17 cellular contexts compared by ENCODE assay signal in genomic region chr1:101479945-101480344, GRCh38.
DNase-seq lines count a peak whose midpoint lies in the region; ATAC-seq and TF ChIP-seq lines count a peak whose summit lies in the region.
"Had no signal": no experiment of that assay in that cellular context is flagged by ENCODE, and none has a peak within 500 bp of the region (broad histone marks: within the 10 kb centered on the region; RNA-seq: fewer than 3 reads in every experiment).

No MANE protein-coding gene starts in this region.

- ATAC-seq in lower lobe of right lung (peak; percentile 51 to 83), left colon (no peak), GM18502 (IDR thresholded peaks at IDR 0.05; ENCODE audit: poor library complexity, unreplicated experiment) (no peak)
- ATAC-seq: GM23338 had no signal

- intact Hi-C loops in activated CD4-positive, alpha-beta T cell treated with anti-CD3 and anti-CD28 coated beads, Interleukin-2, amount 10 ng/mL, durations not matched to agents 24 days and 14 days (cut with micrococcal nuclease) = no loop called here
- intact Hi-C loops in lower lobe of right lung (cut with DNase I) = no loop called here
- intact Hi-C loops in left colon (cut with DNase I, micrococcal nuclease) = no loop called here

- no peak for TF ChIP-seq CTCF in NB4 (IDR thresholded peaks at IDR 0.05; ENCODE audit: low read depth, low read length)
- TF ChIP-seq CTCF in lower lobe of right lung (IDR thresholded peaks at IDR 0.05) = no peak
- TF ChIP-seq CTCF in mesothelial cell of epicardium (IDR thresholded peaks at IDR 0.05; ENCODE audit: unreplicated experiment) = no peak

- no peak overlapping the region for H3K27ac Mint-ChIP-seq in activated CD4-positive, alpha-beta T cell treated with anti-CD3 and anti-CD28 coated beads, Interleukin-2, amount 10 ng/mL, durations not matched to agents 24 days and 14 days
- no peak overlapping the region for H3K27ac Mint-ChIP-seq in mesothelial cell of epicardium
- H3K27ac Mint-ChIP-seq: CD4-positive, CD25-positive, alpha-beta regulatory T cell; GM23338 had no signal

- peaks cover 21% of the 10 kb centered on the region for H3K4me1 ChIP-seq in lower lobe of right lung

- peak; percentile 36 for DNase-seq in activated CD4-positive, alpha-beta T cell treated with anti-CD3 and anti-CD28 coated beads, Interleukin-2, amount 10 ng/mL, durations not matched to agents 24 days and 14 days
- DNase-seq in activated CD4-positive, alpha-beta T cell treated with anti-CD3 and anti-CD28 coated beads, Interleukin-2, amount 50 U/mL, for 1 hour = no peak
- DNase-seq in NB4 (ENCODE audit: low read depth) = peak; percentile 1
- no peak for DNase-seq in lower lobe of right lung
- DNase-seq in left colon = no peak
- DNase-seq in mesothelial cell of epicardium (ENCODE audit: low spot score in 2 of 2, unreplicated experiment in 2 of 2) = no peak
- DNase-seq: ACHN; BE2C; C1 segment of cervical spinal cord; CD4-positive, CD25-positive, alpha-beta regulatory T cell; CD8-positive, alpha-beta memory T cell; COR-L47; DMS 273 treated with DMSO at 0.1 percent for 48 hours; DMS53; HCEC 1CT had no signal

- H3K27ac ChIP-seq in lower lobe of right lung = no peak overlapping the region

- no peaks in the 10 kb centered on the region for H3K27me3 ChIP-seq in lower lobe of right lung (ENCODE audit: low read depth)
- H3K27me3 ChIP-seq: BE2C had no signal

- TF ChIP-seq POLR2A in NB4 (IDR thresholded peaks at IDR 0.05; ENCODE audit: extremely low read depth, insufficient read length) = no peak

- H3K9me3 Mint-ChIP-seq in activated CD4-positive, alpha-beta T cell treated with anti-CD3 and anti-CD28 coated beads, Interleukin-2, amount 10 ng/mL, durations not matched to agents 24 days and 14 days = no peaks in the 10 kb centered on the region
- H3K9me3 Mint-ChIP-seq in mesothelial cell of epicardium = peaks cover 12% of the 10 kb centered on the region
- H3K9me3 Mint-ChIP-seq: CD8-positive, alpha-beta memory T cell; GM23338 had no signal

- no peaks in the 10 kb centered on the region for H3K9me3 ChIP-seq in lower lobe of right lung
- H3K9me3 ChIP-seq: BE2C had no signal

- no peaks in the 10 kb centered on the region for H3K36me3 Mint-ChIP-seq in activated CD4-positive, alpha-beta T cell treated with anti-CD3 and anti-CD28 coated beads, Interleukin-2, amount 10 ng/mL, durations not matched to agents 24 days and 14 days (ENCODE audit: low read depth)
- peaks cover 4% of the 10 kb centered on the region for H3K36me3 Mint-ChIP-seq in mesothelial cell of epicardium
- H3K36me3 Mint-ChIP-seq: CD4-positive, CD25-positive, alpha-beta regulatory T cell had no signal

- H3K4me1 Mint-ChIP-seq in activated CD4-positive, alpha-beta T cell treated with anti-CD3 and anti-CD28 coated beads, Interleukin-2, amount 10 ng/mL, durations not matched to agents 24 days and 14 days = no peaks in the 10 kb centered on the region
- peaks cover 26% of the 10 kb centered on the region for H3K4me1 Mint-ChIP-seq in mesothelial cell of epicardium
- H3K4me1 Mint-ChIP-seq: CD4-positive, CD25-positive, alpha-beta regulatory T cell had no signal

- no peak overlapping the region for H3K4me3 Mint-ChIP-seq in activated CD4-positive, alpha-beta T cell treated with anti-CD3 and anti-CD28 coated beads, Interleukin-2, amount 10 ng/mL, durations not matched to agents 24 days and 14 days
- H3K4me3 Mint-ChIP-seq in mesothelial cell of epicardium = no peak overlapping the region
- H3K4me3 Mint-ChIP-seq: CD4-positive, CD25-positive, alpha-beta regulatory T cell; CD8-positive, alpha-beta memory T cell; GM23338 had no signal

- H3K36me3 ChIP-seq in lower lobe of right lung = no peaks in the 10 kb centered on the region
- H3K36me3 ChIP-seq: BE2C had no signal

- H3K4me3 ChIP-seq in NB4 (ENCODE audit: low read depth, low read length) = no peak overlapping the region
- no peak overlapping the region for H3K4me3 ChIP-seq in lower lobe of right lung
- H3K4me3 ChIP-seq: GM23338 had no signal

- peaks cover 12% of the 10 kb centered on the region for H3K27me3 Mint-ChIP-seq in activated CD4-positive, alpha-beta T cell treated with anti-CD3 and anti-CD28 coated beads, Interleukin-2, amount 10 ng/mL, durations not matched to agents 24 days and 14 days
- H3K27me3 Mint-ChIP-seq in mesothelial cell of epicardium (ENCODE audit: low read depth) = no peaks in the 10 kb centered on the region

Comparison
In these comparisons a context has a peak if more than half of its experiments do, and no peak if none do; other contexts are left out.
1. DNase-seq: peak in activated CD4-positive, alpha-beta T cell treated with anti-CD3 and anti-CD28 coated beads, Interleukin-2, amount 10 ng/mL, durations not matched to agents 24 days and 14 days (single experiment) and NB4 (single experiment); none in activated CD4-positive, alpha-beta T cell treated with anti-CD3 and anti-CD28 coated beads, Interleukin-2, amount 50 U/mL, for 1 hour (single experiment), lower lobe of right lung (single experiment), left colon (0 of 2) and mesothelial cell of epicardium (0 of 2).
2. ATAC-seq: peak in lower lobe of right lung (2 of 2); none in left colon (single experiment) and GM18502 (single experiment).